In genomic region chr13:111893607-111894443, GRCh38 we compare ENCODE assay signal across 15 cellular contexts.
DNase-seq lines count a peak whose midpoint lies in the region; ATAC-seq and TF ChIP-seq lines count a peak whose summit lies in the region.
"Had no signal": no experiment of that assay in that cellular context is flagged by ENCODE, and none has a peak within 500 bp of the region (broad histone marks: within the 10 kb centered on the region; RNA-seq: fewer than 3 reads in every experiment).

No MANE protein-coding gene starts in this region.

- H3K4me1 ChIP-seq in ectodermal cell (ENCODE audit: control insufficient read depth, insufficient read depth, low read length) = peaks cover 26% of the 10 kb centered on the region
- H3K4me1 ChIP-seq in lung (ENCODE audit: control insufficient read depth in 2 of 2, insufficient read depth in 2 of 2, low read length in 2 of 2) = peaks cover 0 to 1% of the 10 kb centered on the region in 2 donors
- peaks cover 13% of the 10 kb centered on the region for H3K4me1 ChIP-seq in smooth muscle cell (ENCODE audit: low read depth)
- H3K4me1 ChIP-seq: Caco-2 had no signal

- peak overlapping the region; percentile 82 for H2AFZ ChIP-seq in smooth muscle cell (ENCODE audit: low read depth)

- H3K4me3 ChIP-seq in ectodermal cell (ENCODE audit: insufficient read depth, low read depth, low read length) (peak overlapping the region; percentile 45), lung (peak overlapping the region; percentile 0), smooth muscle cell (peak overlapping the region; percentile 41)
- H3K4me3 ChIP-seq: upper lobe of right lung had no signal

- H4K20me1 ChIP-seq in smooth muscle cell (ENCODE audit: low read depth) = no peaks in the 10 kb centered on the region

- peak overlapping the region; percentile 81 for H3K27ac ChIP-seq in ectodermal cell (ENCODE audit: insufficient read depth, low read depth, low read length, poor library complexity, severe bottlenecking)
- no peak overlapping the region for H3K27ac ChIP-seq in lung (ENCODE audit: low read depth in 1 of 2, low read length in 1 of 2)
- no peak overlapping the region for H3K27ac ChIP-seq in smooth muscle cell (ENCODE audit: low read depth)
- H3K27ac ChIP-seq: upper lobe of right lung had no signal

- peak overlapping the region; percentile 44 for H3K9ac ChIP-seq in smooth muscle cell (ENCODE audit: low read depth)

- peak; percentile 51 for DNase-seq in NCI-H146 (lab: John Stamatoyannopoulos, UW)
- no peak for DNase-seq in NCI-H146 treated with DMSO at 0.1 percent for 48 hours (lab: John Stamatoyannopoulos, UW; ENCODE audit: unreplicated experiment)
- no peak for DNase-seq in lung (ENCODE audit: low spot score)
- no peak for DNase-seq in smooth muscle cell (lab: John Stamatoyannopoulos, UW; ENCODE audit: unreplicated experiment)
- DNase-seq: activated CD4-positive, alpha-beta T cell treated with anti-CD3 and anti-CD28 coated beads, Interleukin-2, amount 50 U/mL, for 4 hours; activated naive CD4-positive, alpha-beta T cell; Caco-2; kidney glomerular epithelial cell; NCI-H345; upper lobe of right lung had no signal

- H3K36me3 ChIP-seq in ectodermal cell (ENCODE audit: control insufficient read depth, insufficient read depth, low read length) (no peaks in the 10 kb centered on the region), lung (ENCODE audit: control insufficient read depth in 2 of 2, insufficient read depth in 2 of 2, low read length in 2 of 2) (no peaks in the 10 kb centered on the region), smooth muscle cell (ENCODE audit: low read depth) (no peaks in the 10 kb centered on the region)
- H3K36me3 ChIP-seq: upper lobe of right lung had no signal

- no peaks in the 10 kb centered on the region for H3K79me2 ChIP-seq in smooth muscle cell (ENCODE audit: low read depth)

- no peak for ATAC-seq in lung (ENCODE audit: insufficient read depth, low FRiP score)
- ATAC-seq in activated CD4-positive, CD25-positive, alpha-beta regulatory T cell treated with anti-CD3 and anti-CD28 coated beads, Interleukin-2, amount 50 U/mL, for 24 hours = no peak
- no peak for ATAC-seq in HG02588 (IDR thresholded peaks at IDR 0.05; ENCODE audit: unreplicated experiment)
- ATAC-seq in GM19397 (IDR thresholded peaks at IDR 0.05; ENCODE audit: unreplicated experiment) = no peak
- ATAC-seq: Panc1, upper lobe of right lung had no signal

- TF ChIP-seq CTCF in lung (IDR thresholded peaks at IDR 0.05; ENCODE audit: control extremely low read depth, extremely low read depth) = no peak
- TF ChIP-seq CTCF in smooth muscle cell (IDR thresholded peaks at IDR 0.05; ENCODE audit: borderline replicate concordance, insufficient read depth, poor library complexity, severe bottlenecking) = no peak

- H3F3A ChIP-seq in smooth muscle cell (ENCODE audit: low read depth) = no peaks in the 10 kb centered on the region

- H3K4me2 ChIP-seq in smooth muscle cell = peak overlapping the region; percentile 85

- H3K27me3 ChIP-seq in ectodermal cell (ENCODE audit: control insufficient read depth, insufficient read depth, low read length, poor library complexity, severe bottlenecking) = peaks cover 34% of the 10 kb centered on the region
- H3K27me3 ChIP-seq in lung (ENCODE audit: control insufficient read depth, insufficient read depth) = peaks cover 4% of the 10 kb centered on the region
- peaks cover 53% of the 10 kb centered on the region for H3K27me3 ChIP-seq in smooth muscle cell (ENCODE audit: low read depth)

- WGBS in ectodermal cell, 2 experiments = 7% methylated on average over 35 of the region's 35 CpGs
- WGBS in lung, 2 donors = 11 to 12% methylated on average over 35 of the region's 35 CpGs
- 15% methylated on average over 33 of the region's 35 CpGs for WGBS in smooth muscle cell (ENCODE audit: low lambda C conversion rate)

- H3K9me3 ChIP-seq in ectodermal cell (ENCODE audit: control insufficient read depth, low read length) (no peaks in the 10 kb centered on the region), lung (ENCODE audit: control insufficient read depth in 2 of 2, insufficient read depth in 1 of 2, low read length in 1 of 2) (no peaks in the 10 kb centered on the region), smooth muscle cell (replicated peaks; ENCODE audit: low read depth) (no peaks in the 10 kb centered on the region)
- H3K9me3 ChIP-seq: upper lobe of right lung had no signal
